In the genomic region with DNA sequence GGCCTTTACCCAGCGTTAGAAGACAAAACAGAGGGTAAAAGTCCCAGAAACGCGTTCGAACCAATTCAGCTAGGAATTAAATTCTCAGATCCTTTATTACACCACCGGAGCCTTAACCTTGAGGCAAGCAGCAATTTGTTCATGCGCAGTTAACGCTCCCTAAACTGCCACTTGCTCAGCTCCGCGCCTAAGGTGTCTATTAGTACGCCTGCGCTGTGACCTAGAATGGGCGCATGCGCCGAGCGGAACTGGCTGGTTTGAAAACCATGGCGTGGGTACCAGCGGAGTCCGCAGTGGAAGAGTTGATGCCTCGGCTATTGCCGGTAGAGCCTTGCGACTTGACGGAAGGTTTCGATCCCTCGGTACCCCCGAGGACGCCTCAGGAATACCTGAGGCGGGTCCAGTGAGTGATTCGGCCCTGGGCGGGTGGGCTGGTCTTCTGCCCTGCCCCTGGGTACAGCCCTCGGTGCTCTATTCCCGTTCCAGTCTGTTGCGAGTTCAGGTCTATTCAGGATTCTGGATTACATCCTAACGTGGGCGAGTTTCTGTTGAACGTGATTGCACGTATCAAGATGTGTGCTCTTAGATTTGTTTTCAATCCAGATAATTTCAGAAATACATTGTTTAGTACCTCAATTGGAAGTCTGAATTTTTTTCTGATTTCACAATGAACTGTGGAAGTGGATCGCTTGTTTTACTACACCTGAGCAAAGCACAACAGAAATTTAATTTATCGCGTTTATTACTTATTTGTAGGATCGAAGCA, we compare ENCODE assay signal across 8 cellular contexts. TPM values are rescaled to one million over a fixed set of nuclear protein-coding genes. Genes with fewer than 3 reads are reported as not detected.
DNase-seq lines count a peak whose midpoint lies in the region; TF ChIP-seq lines count a peak whose summit lies in the region.

A gene with protein sequence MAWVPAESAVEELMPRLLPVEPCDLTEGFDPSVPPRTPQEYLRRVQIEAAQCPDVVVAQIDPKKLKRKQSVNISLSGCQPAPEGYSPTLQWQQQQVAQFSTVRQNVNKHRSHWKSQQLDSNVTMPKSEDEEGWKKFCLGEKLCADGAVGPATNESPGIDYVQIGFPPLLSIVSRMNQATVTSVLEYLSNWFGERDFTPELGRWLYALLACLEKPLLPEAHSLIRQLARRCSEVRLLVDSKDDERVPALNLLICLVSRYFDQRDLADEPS (plus strand): TSS at position 251 of the 766 bp plus-strand sequence. CDS start 16 bp downstream, at position 267.

- DNase-seq in ELF-1 (ENCODE audit: low read depth, low spot score) (peak; percentile 92), H7 (peak; percentile 90), M059J (ENCODE audit: low read depth) (peak; percentile 95), SHP77 (lab: John Stamatoyannopoulos, UW) (peak; percentile 98), fibroblast of the aortic adventitia (ENCODE audit: low read depth) (peak; percentile 96)
- peak; percentile 91 for DNase-seq in activated effector memory CD4-positive, alpha-beta T cell treated with Interleukin-2 at 50 U/mL for 16 hours

- H3K27ac Mint-ChIP-seq in nephron = peak within 1 kb of the TSS; percentile 80 to 97 (median 87)
- H3K27ac Mint-ChIP-seq in stimulated activated naive CD8-positive, alpha-beta T cell treated with anti-CD3 and anti-CD28 coated beads, Interleukin-15, Interleukin-2, amounts not matched to agents 100 ng/mL and 50 ng/mL, for 24 hours = peak within 1 kb of the TSS; percentile 96

- TF ChIP-seq CTCF in fibroblast of the aortic adventitia (IDR thresholded peaks at IDR 0.05; ENCODE audit: insufficient read depth, low read length) = no peak
- TF ChIP-seq CTCF in nephron (IDR thresholded peaks at IDR 0.05; ENCODE audit: unreplicated experiment in 3 of 3) = no peak

- H3K4me3 Mint-ChIP-seq in nephron = peak within 1 kb of the TSS; percentile 87 to 97 (median 93)
- H3K4me3 Mint-ChIP-seq in stimulated activated naive CD8-positive, alpha-beta T cell treated with anti-CD3 and anti-CD28 coated beads, Interleukin-15, Interleukin-2, amounts not matched to agents 100 ng/mL and 50 ng/mL, for 24 hours = peak within 1 kb of the TSS; percentile 98

- no peaks in the 10 kb centered on the region for H3K9me3 Mint-ChIP-seq in nephron
- H3K9me3 Mint-ChIP-seq in stimulated activated naive CD8-positive, alpha-beta T cell treated with anti-CD3 and anti-CD28 coated beads, Interleukin-15, Interleukin-2, amounts not matched to agents 100 ng/mL and 50 ng/mL, for 24 hours = no peaks in the 10 kb centered on the region

- H3K4me3 ChIP-seq in H7 (ENCODE audit: insufficient read depth, low read depth, low read length) (peak within 1 kb of the TSS; percentile 79), fibroblast of the aortic adventitia (ENCODE audit: low read depth, low read length) (peak within 1 kb of the TSS; percentile 74)

- H3K36me3 Mint-ChIP-seq in nephron (ENCODE audit: low read depth) = no peaks in the 10 kb centered on the region
- peaks cover 24% of the 10 kb centered on the region for H3K36me3 Mint-ChIP-seq in stimulated activated naive CD8-positive, alpha-beta T cell treated with anti-CD3 and anti-CD28 coated beads, Interleukin-15, Interleukin-2, amounts not matched to agents 100 ng/mL and 50 ng/mL, for 24 hours (ENCODE audit: low read depth)

- peaks cover 6% of the 10 kb centered on the region for H3K36me3 ChIP-seq in H7 (replicated peaks; ENCODE audit: control insufficient read depth, insufficient read depth, low read length)

- H3K27me3 Mint-ChIP-seq in nephron (ENCODE audit: low read depth) = no peaks in the 10 kb centered on the region
- H3K27me3 Mint-ChIP-seq in stimulated activated naive CD8-positive, alpha-beta T cell treated with anti-CD3 and anti-CD28 coated beads, Interleukin-15, Interleukin-2, amounts not matched to agents 100 ng/mL and 50 ng/mL, for 24 hours = no peaks in the 10 kb centered on the region

- no peaks in the 10 kb centered on the region for H3K27me3 ChIP-seq in H7 (ENCODE audit: control insufficient read depth, insufficient read depth, low read length)

- peaks cover 13% of the 10 kb centered on the region for H3K4me1 Mint-ChIP-seq in nephron
- peaks cover 29% of the 10 kb centered on the region for H3K4me1 Mint-ChIP-seq in stimulated activated naive CD8-positive, alpha-beta T cell treated with anti-CD3 and anti-CD28 coated beads, Interleukin-15, Interleukin-2, amounts not matched to agents 100 ng/mL and 50 ng/mL, for 24 hours (ENCODE audit: low read depth)

RNA-seq across cellular contexts. Expression of the gene that starts here (rescaled TPM):
- total RNA-seq in H7 (2014; rRNA removed; shearing (Covaris generic)) = 49.5 and 76.3 TPM in 2 replicates
- total RNA-seq in M059J (2014; rRNA removed; shearing (Covaris generic)) = 58.9 and 78.3 TPM in 2 replicates
- total RNA-seq in fibroblast of the aortic adventitia (ENCODE audit: low replicate concordance) = 21.4 and 41.6 TPM in 2 replicates

Comparison
In these comparisons a context has a peak if more than half of its experiments do, and no peak if none do; other contexts are left out.
1. Peak in every context shown above with its lines: DNase-seq and H3K4me3 ChIP-seq.